Comparison of ENCODE assay signal across 1 cellular context in the genomic region with DNA sequence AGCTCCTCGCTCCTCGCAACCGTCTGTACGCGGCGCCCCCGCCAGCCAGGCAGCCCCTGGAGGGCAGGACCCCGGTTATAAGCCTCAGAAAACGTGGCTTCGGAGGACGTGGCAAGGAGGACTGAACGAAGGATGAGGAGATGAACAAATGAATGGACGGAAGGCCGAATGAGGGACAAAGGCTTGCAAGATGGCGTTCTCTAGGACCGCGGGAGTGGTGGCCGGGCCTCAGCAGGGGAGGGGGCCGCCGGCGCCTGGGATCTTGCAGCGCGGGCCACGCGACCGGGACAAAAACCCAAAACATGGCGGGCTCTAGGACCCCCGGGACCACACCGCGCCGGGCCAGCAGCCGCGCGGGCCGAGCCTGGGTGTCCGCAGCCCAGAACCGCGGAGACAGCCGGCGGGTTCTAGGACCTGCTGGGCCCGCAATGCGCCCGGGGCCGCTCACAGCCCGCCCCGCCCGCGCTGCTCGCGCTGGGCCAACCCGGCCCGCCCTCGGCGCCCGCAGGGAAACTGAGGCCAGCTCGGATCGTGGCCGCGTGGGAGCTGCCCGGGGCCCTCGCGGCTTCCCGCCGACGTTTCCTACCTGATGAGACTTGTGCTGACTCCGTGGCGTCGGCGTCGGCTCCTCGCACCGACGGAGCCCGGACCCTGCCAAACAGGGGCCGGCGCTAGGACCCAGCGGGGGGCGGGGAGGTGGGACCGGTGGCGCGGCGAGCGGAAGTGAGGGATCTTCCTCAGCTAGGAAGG.
TF ChIP-seq lines count a peak whose summit lies in the region.

No MANE protein-coding gene starts in this region.

TF ChIP-seq in WTC11, 78 proteins besides CTCF, POLR2A, EP300 and RAD21 (continued from another document and continues in another):
- TF ChIP-seq ETV6 (CRISPR knock-in tag; IDR thresholded peaks at IDR 0.05), result no peak
- TF ChIP-seq, protein P1, sequence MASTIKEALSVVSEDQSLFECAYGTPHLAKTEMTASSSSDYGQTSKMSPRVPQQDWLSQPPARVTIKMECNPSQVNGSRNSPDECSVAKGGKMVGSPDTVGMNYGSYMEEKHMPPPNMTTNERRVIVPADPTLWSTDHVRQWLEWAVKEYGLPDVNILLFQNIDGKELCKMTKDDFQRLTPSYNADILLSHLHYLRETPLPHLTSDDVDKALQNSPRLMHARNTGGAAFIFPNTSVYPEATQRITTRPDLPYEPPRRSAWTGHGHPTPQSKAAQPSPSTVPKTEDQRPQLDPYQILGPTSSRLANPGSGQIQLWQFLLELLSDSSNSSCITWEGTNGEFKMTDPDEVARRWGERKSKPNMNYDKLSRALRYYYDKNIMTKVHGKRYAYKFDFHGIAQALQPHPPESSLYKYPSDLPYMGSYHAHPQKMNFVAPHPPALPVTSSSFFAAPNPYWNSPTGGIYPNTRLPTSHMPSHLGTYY (CRISPR knock-in tag; IDR thresholded peaks at IDR 0.05), result peak; percentile 85
- TF ChIP-seq, protein P2, sequence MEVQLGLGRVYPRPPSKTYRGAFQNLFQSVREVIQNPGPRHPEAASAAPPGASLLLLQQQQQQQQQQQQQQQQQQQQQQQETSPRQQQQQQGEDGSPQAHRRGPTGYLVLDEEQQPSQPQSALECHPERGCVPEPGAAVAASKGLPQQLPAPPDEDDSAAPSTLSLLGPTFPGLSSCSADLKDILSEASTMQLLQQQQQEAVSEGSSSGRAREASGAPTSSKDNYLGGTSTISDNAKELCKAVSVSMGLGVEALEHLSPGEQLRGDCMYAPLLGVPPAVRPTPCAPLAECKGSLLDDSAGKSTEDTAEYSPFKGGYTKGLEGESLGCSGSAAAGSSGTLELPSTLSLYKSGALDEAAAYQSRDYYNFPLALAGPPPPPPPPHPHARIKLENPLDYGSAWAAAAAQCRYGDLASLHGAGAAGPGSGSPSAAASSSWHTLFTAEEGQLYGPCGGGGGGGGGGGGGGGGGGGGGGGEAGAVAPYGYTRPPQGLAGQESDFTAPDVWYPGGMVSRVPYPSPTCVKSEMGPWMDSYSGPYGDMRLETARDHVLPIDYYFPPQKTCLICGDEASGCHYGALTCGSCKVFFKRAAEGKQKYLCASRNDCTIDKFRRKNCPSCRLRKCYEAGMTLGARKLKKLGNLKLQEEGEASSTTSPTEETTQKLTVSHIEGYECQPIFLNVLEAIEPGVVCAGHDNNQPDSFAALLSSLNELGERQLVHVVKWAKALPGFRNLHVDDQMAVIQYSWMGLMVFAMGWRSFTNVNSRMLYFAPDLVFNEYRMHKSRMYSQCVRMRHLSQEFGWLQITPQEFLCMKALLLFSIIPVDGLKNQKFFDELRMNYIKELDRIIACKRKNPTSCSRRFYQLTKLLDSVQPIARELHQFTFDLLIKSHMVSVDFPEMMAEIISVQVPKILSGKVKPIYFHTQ (CRISPR knock-in tag; IDR thresholded peaks at IDR 0.05), result no peak
- TF ChIP-seq MXD4 (CRISPR knock-in tag; IDR thresholded peaks at IDR 0.05; ENCODE audit: borderline replicate concordance), result no peak
- TF ChIP-seq, protein P3, sequence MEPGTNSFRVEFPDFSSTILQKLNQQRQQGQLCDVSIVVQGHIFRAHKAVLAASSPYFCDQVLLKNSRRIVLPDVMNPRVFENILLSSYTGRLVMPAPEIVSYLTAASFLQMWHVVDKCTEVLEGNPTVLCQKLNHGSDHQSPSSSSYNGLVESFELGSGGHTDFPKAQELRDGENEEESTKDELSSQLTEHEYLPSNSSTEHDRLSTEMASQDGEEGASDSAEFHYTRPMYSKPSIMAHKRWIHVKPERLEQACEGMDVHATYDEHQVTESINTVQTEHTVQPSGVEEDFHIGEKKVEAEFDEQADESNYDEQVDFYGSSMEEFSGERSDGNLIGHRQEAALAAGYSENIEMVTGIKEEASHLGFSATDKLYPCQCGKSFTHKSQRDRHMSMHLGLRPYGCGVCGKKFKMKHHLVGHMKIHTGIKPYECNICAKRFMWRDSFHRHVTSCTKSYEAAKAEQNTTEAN (CRISPR knock-in tag; IDR thresholded peaks at IDR 0.05), result 0 out of 2 replicates have a peak, but pooled peaks have one; percentile 19
- TF ChIP-seq ESRRA (CRISPR knock-in tag; IDR thresholded peaks at IDR 0.05; ENCODE audit: borderline replicate concordance), result peak; percentile 14; the same call in 1 of the 2 replicates
- no peak; the same call in 1 of the 2 replicates for TF ChIP-seq SP1 (CRISPR knock-in tag; conservative IDR thresholded peaks at IDR 0.05)
- TF ChIP-seq, protein P4, sequence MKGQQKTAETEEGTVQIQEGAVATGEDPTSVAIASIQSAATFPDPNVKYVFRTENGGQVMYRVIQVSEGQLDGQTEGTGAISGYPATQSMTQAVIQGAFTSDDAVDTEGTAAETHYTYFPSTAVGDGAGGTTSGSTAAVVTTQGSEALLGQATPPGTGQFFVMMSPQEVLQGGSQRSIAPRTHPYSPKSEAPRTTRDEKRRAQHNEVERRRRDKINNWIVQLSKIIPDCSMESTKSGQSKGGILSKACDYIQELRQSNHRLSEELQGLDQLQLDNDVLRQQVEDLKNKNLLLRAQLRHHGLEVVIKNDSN (CRISPR knock-in tag; IDR thresholded peaks at IDR 0.05), result peak; percentile 23; the same call in 1 of the 2 replicates
- no peak for TF ChIP-seq GRHL2 (CRISPR knock-in tag; IDR thresholded peaks at IDR 0.05; ENCODE audit: insufficient replicate concordance, severe bottlenecking)
- TF ChIP-seq SMAD4 (CRISPR knock-in tag; IDR thresholded peaks at IDR 0.05), result no peak
- 0 out of 2 replicates have a peak, but pooled peaks have one; percentile 54 for TF ChIP-seq TCF7 (CRISPR knock-in tag; IDR thresholded peaks at IDR 0.05; ENCODE audit: low read depth)
- no peak for TF ChIP-seq ZNF317 (CRISPR knock-in tag; IDR thresholded peaks at IDR 0.05; ENCODE audit: borderline replicate concordance, low read depth)
- TF ChIP-seq, protein P5, sequence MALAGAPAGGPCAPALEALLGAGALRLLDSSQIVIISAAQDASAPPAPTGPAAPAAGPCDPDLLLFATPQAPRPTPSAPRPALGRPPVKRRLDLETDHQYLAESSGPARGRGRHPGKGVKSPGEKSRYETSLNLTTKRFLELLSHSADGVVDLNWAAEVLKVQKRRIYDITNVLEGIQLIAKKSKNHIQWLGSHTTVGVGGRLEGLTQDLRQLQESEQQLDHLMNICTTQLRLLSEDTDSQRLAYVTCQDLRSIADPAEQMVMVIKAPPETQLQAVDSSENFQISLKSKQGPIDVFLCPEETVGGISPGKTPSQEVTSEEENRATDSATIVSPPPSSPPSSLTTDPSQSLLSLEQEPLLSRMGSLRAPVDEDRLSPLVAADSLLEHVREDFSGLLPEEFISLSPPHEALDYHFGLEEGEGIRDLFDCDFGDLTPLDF (CRISPR knock-in tag; IDR thresholded peaks at IDR 0.05), result no peak
- TF ChIP-seq ZNF138 (CRISPR knock-in tag; conservative IDR thresholded peaks at IDR 0.05), result no peak
- no peak for TF ChIP-seq NR2C2 (CRISPR knock-in tag; IDR thresholded peaks at IDR 0.05)
- peak; percentile 67; the same call in 1 of the 2 replicates for TF ChIP-seq CREM (CRISPR knock-in tag; IDR thresholded peaks at IDR 0.05)
- no peak for TF ChIP-seq CBFB (CRISPR knock-in tag; IDR thresholded peaks at IDR 0.05; ENCODE audit: low read depth)
- TF ChIP-seq ZNF671 (CRISPR knock-in tag; IDR thresholded peaks at IDR 0.05), result 0 out of 2 replicates have a peak, but pooled peaks have one; percentile 70
- peak; percentile 36; the same call in 1 of the 2 replicates for TF ChIP-seq ZNF219 (CRISPR knock-in tag; IDR thresholded peaks at IDR 0.05; ENCODE audit: borderline replicate concordance)
- TF ChIP-seq, protein P6, sequence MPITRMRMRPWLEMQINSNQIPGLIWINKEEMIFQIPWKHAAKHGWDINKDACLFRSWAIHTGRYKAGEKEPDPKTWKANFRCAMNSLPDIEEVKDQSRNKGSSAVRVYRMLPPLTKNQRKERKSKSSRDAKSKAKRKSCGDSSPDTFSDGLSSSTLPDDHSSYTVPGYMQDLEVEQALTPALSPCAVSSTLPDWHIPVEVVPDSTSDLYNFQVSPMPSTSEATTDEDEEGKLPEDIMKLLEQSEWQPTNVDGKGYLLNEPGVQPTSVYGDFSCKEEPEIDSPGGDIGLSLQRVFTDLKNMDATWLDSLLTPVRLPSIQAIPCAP (CRISPR knock-in tag; IDR thresholded peaks at IDR 0.05), result no peak
- no peak for TF ChIP-seq JAZF1 (CRISPR knock-in tag; IDR thresholded peaks at IDR 0.05)
- no peak for TF ChIP-seq SMAD3 (CRISPR knock-in tag; IDR thresholded peaks at IDR 0.05; ENCODE audit: borderline replicate concordance)
- TF ChIP-seq, protein P7, sequence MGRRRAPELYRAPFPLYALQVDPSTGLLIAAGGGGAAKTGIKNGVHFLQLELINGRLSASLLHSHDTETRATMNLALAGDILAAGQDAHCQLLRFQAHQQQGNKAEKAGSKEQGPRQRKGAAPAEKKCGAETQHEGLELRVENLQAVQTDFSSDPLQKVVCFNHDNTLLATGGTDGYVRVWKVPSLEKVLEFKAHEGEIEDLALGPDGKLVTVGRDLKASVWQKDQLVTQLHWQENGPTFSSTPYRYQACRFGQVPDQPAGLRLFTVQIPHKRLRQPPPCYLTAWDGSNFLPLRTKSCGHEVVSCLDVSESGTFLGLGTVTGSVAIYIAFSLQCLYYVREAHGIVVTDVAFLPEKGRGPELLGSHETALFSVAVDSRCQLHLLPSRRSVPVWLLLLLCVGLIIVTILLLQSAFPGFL (CRISPR knock-in tag; IDR thresholded peaks at IDR 0.05; ENCODE audit: borderline replicate concordance), result no peak
- TF ChIP-seq, protein P8, sequence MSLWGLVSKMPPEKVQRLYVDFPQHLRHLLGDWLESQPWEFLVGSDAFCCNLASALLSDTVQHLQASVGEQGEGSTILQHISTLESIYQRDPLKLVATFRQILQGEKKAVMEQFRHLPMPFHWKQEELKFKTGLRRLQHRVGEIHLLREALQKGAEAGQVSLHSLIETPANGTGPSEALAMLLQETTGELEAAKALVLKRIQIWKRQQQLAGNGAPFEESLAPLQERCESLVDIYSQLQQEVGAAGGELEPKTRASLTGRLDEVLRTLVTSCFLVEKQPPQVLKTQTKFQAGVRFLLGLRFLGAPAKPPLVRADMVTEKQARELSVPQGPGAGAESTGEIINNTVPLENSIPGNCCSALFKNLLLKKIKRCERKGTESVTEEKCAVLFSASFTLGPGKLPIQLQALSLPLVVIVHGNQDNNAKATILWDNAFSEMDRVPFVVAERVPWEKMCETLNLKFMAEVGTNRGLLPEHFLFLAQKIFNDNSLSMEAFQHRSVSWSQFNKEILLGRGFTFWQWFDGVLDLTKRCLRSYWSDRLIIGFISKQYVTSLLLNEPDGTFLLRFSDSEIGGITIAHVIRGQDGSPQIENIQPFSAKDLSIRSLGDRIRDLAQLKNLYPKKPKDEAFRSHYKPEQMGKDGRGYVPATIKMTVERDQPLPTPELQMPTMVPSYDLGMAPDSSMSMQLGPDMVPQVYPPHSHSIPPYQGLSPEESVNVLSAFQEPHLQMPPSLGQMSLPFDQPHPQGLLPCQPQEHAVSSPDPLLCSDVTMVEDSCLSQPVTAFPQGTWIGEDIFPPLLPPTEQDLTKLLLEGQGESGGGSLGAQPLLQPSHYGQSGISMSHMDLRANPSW (CRISPR knock-in tag; conservative IDR thresholded peaks at IDR 0.05; ENCODE audit: low read depth), result no peak
- TF ChIP-seq, protein P9, sequence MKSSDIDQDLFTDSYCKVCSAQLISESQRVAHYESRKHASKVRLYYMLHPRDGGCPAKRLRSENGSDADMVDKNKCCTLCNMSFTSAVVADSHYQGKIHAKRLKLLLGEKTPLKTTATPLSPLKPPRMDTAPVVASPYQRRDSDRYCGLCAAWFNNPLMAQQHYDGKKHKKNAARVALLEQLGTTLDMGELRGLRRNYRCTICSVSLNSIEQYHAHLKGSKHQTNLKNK (CRISPR knock-in tag; IDR thresholded peaks at IDR 0.05), result no peak
- no peak; the same call in 1 of the 2 replicates for TF ChIP-seq GABPB1 (CRISPR knock-in tag; IDR thresholded peaks at IDR 0.05)
- TF ChIP-seq, protein P10, sequence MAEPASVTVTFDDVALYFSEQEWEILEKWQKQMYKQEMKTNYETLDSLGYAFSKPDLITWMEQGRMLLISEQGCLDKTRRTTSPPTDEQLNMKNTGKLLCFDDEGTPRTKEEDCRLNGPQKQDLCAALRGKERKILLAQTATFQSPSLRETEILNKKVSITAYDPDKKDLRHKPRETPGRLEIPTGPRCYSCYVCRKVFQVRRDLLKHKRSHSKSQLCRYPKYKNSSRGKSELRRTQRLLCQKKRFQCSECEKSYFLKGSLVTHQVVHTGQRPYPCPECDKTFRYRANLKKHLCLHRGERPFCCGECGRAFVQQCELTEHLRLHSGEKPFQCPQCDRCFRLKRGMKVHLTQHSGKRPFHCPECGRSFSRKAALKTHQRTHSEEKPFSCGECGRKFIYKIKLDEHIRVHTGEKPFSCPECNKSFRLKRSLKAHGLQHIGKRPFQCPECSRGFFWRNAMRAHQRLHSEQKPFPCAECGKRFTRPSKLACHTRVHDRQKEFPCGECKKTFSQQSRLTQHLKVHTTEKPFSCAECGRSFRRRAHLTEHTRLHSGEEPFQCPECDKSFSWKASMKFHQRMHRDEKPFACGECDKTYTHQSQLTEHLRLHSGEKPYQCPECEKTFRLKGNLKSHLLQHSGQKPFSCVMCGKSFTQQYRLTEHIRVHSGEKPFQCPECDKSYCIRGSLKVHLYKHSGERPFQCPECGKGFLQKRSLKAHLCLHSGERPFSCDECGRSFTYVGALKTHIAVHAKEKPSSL (CRISPR knock-in tag; conservative IDR thresholded peaks at IDR 0.05), result no peak
- TF ChIP-seq ZNF232 (CRISPR knock-in tag; IDR thresholded peaks at IDR 0.05), result no peak
- peak; percentile 100 for TF ChIP-seq ZNF121 (CRISPR knock-in tag; IDR thresholded peaks at IDR 0.05)
- no peak for TF ChIP-seq CREB1 (CRISPR knock-in tag; IDR thresholded peaks at IDR 0.05)
- no peak; the same call in 1 of the 2 replicates for TF ChIP-seq MYBL2 (CRISPR knock-in tag; IDR thresholded peaks at IDR 0.05)
- TF ChIP-seq FOXJ3 (CRISPR knock-in tag; IDR thresholded peaks at IDR 0.05; ENCODE audit: borderline replicate concordance), result no peak
- TF ChIP-seq, protein P11, sequence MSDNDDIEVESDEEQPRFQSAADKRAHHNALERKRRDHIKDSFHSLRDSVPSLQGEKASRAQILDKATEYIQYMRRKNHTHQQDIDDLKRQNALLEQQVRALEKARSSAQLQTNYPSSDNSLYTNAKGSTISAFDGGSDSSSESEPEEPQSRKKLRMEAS (CRISPR knock-in tag; IDR thresholded peaks at IDR 0.05), result peak; percentile 64; the same call in 1 of the 2 replicates
- TF ChIP-seq, protein P12, sequence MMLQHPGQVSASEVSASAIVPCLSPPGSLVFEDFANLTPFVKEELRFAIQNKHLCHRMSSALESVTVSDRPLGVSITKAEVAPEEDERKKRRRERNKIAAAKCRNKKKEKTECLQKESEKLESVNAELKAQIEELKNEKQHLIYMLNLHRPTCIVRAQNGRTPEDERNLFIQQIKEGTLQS (CRISPR knock-in tag; conservative IDR thresholded peaks at IDR 0.05), result no peak
- no peak for TF ChIP-seq ATF1 (CRISPR knock-in tag; IDR thresholded peaks at IDR 0.05)
- TF ChIP-seq, protein P13, sequence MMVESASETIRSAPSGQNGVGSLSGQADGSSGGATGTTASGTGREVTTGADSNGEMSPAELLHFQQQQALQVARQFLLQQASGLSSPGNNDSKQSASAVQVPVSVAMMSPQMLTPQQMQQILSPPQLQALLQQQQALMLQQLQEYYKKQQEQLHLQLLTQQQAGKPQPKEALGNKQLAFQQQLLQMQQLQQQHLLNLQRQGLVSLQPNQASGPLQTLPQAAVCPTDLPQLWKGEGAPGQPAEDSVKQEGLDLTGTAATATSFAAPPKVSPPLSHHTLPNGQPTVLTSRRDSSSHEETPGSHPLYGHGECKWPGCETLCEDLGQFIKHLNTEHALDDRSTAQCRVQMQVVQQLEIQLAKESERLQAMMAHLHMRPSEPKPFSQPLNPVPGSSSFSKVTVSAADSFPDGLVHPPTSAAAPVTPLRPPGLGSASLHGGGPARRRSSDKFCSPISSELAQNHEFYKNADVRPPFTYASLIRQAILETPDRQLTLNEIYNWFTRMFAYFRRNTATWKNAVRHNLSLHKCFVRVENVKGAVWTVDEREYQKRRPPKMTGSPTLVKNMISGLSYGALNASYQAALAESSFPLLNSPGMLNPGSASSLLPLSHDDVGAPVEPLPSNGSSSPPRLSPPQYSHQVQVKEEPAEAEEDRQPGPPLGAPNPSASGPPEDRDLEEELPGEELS (CRISPR knock-in tag; IDR thresholded peaks at IDR 0.05), result peak; percentile 54
- no peak for TF ChIP-seq OVOL2 (CRISPR knock-in tag; IDR thresholded peaks at IDR 0.05; ENCODE audit: borderline replicate concordance)
- no peak for TF ChIP-seq TEAD4 (CRISPR knock-in tag; IDR thresholded peaks at IDR 0.05)
